Comparison of ENCODE assay signal across 11 cellular contexts in the genomic region with DNA sequence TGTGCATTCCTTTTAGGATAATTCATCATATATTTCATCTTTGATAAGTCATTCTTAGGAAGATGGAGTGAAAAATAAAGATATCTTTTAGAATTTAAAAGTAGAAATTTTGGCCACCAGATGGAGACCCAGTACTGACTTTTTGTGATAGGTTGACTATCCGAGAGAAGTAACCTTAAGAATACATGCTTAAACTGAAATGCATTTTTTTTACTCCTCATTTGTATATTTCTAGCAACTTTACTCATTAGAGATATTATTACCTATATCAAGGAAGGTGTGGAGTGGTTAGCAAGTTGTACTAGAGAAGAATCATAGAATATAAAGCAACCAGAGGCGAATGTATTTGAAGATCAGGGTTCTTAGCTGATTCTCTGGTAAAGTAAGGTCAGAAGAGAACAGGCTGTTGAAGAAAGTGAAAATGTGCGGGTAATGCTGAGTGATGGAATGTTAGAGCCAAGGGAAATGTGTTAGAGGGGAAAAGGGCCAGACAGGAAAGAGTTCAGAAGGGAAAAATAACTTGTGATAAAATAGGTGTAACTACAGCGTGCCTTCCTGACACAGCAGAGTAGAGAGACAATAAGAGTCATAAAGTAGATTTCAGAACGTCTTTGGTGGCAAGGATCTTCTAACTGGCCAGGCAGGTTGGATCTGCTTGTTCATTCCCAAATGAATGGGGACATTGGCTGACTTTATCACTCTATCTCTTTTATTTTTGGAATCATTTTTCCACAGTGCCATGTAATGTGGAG.
A peak's percentile ranks its signal among the peaks of the same experiment; 100 is the strongest.
DNase-seq lines count a peak whose midpoint lies in the region; ATAC-seq and TF ChIP-seq lines count a peak whose summit lies in the region.
"Had no signal": no experiment of that assay in that cellular context is flagged by ENCODE, and none has a peak within 500 bp of the region (broad histone marks: within the 10 kb centered on the region; RNA-seq: fewer than 3 reads in every experiment).

No MANE protein-coding gene starts in this region.

- TF ChIP-seq POLR2A in erythroblast (IDR thresholded peaks at IDR 0.05; ENCODE audit: low read length): no peak

- H3K27ac ChIP-seq in OCI-LY1 (ENCODE audit: low read depth, low read length, poor library complexity, severe bottlenecking): no peak overlapping the region

- H3K36me3 ChIP-seq in OCI-LY1 (ENCODE audit: insufficient read depth, low read length) (no peaks in the 10 kb centered on the region), neuron (ENCODE audit: insufficient read depth, low read length) (no peaks in the 10 kb centered on the region)

- H4K20me1 ChIP-seq in OCI-LY1 (ENCODE audit: insufficient read depth, low read length): no peaks in the 10 kb centered on the region

- no peak overlapping the region for H3K9ac ChIP-seq in OCI-LY1 (ENCODE audit: low read length)

- peak; percentile 27; the same call in 1 of the 2 replicates for TF ChIP-seq CTCF in OCI-LY1 (IDR thresholded peaks at IDR 0.05; ENCODE audit: low read length)

- DNase-seq in DMS114 treated with DMSO at 0.1 percent for 48 hours (lab: John Stamatoyannopoulos, UW; ENCODE audit: unreplicated experiment): peak; percentile 50
- DNase-seq in erythroblast (lab: John Stamatoyannopoulos, UW): peak; percentile 16 to 35
- no peak for DNase-seq in iPS-NIHi11 (ENCODE audit: low spot score)
- DNase-seq: activated naive CD8-positive, alpha-beta T cell treated with anti-CD3 and anti-CD28 coated beads, Interleukin-2, amount 10 ng/mL, durations not matched to agents 7 days and 5 days; GDM1; stimulated activated CD4-positive, alpha-beta T cell treated with anti-CD3 and anti-CD28 coated beads, Interleukin-4, amount 100 ng/mL, for 24 hours had no signal

- H3K4me1 ChIP-seq in OCI-LY1 (ENCODE audit: insufficient read depth, low read length, severe bottlenecking) (no peaks in the 10 kb centered on the region), neuron (ENCODE audit: insufficient read depth, low read length) (peaks cover 6% of the 10 kb centered on the region)

- H2AFZ ChIP-seq in OCI-LY1 (ENCODE audit: low read length) (no peak overlapping the region), neuron (ENCODE audit: low read depth, low read length) (peak overlapping the region; percentile 13)

- H3K9me3 ChIP-seq in OCI-LY1 (ENCODE audit: low read length) (no peaks in the 10 kb centered on the region), neuron (ENCODE audit: low read length) (no peaks in the 10 kb centered on the region)

- no peaks in the 10 kb centered on the region for H3K27me3 ChIP-seq in OCI-LY1 (ENCODE audit: insufficient read depth, low read length)
- H3K27me3 ChIP-seq in neuron (ENCODE audit: insufficient read depth, low read length): no peaks in the 10 kb centered on the region

- H3F3A ChIP-seq in OCI-LY1 (ENCODE audit: insufficient read depth, low read length): no peaks in the 10 kb centered on the region

- H3K4me3 ChIP-seq in OCI-LY1 (ENCODE audit: low read depth, low read length, poor library complexity, severe bottlenecking) (no peak overlapping the region), neuron (ENCODE audit: low read length) (no peak overlapping the region)

- ATAC-seq in GM21576 (IDR thresholded peaks at IDR 0.05; ENCODE audit: unreplicated experiment): no peak
- no peak for ATAC-seq in GM19351 (IDR thresholded peaks at IDR 0.05; ENCODE audit: unreplicated experiment)
- ATAC-seq in HG02610 (IDR thresholded peaks at IDR 0.05; ENCODE audit: unreplicated experiment): no peak

- no peaks in the 10 kb centered on the region for H3K79me2 ChIP-seq in OCI-LY1 (ENCODE audit: insufficient read depth, low read length)

- no peak overlapping the region for H3K4me2 ChIP-seq in OCI-LY1 (ENCODE audit: low read length)

- no peaks in the 10 kb centered on the region for H3K9me2 ChIP-seq in OCI-LY1 (ENCODE audit: low read depth, low read length)
